Comparison of ENCODE assay signal across 20 cellular contexts in the genomic region with DNA sequence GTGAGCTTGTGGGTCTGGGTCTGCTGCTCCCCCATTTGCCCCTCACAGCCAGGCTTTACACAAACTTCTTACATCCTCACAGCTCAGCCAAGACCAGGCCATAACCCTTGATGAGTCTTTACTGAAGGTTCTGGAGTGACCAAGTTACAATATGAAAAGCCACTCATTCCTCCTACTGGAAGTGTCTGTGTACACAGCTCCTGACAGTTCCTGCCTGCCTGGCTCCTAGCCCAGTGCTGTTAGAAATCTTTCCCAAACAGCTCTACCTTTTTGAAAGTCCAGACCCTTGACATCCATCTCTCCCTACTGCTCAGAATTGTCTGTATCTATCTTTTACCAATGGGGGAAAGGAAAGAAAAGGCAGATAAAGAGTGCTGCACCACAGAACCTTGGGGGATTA.
"Had no signal": no experiment of that assay in that cellular context is flagged by ENCODE, and none has a peak within 500 bp of the region (broad histone marks: within the 10 kb centered on the region; RNA-seq: fewer than 3 reads in every experiment).

No MANE protein-coding gene starts in this region.

- ATAC-seq: effector memory CD8-positive, alpha-beta T cell; left ventricle myocardium superior; naive thymus-derived CD8-positive, alpha-beta T cell; right cardiac atrium; stimulated activated effector memory CD8-positive, alpha-beta T cell treated with anti-CD3 and anti-CD28 coated beads, Interleukin-12 subunit alpha, Interleukin-12 subunit beta, amount 100 ng/mL, for 72 hours had no signal

- H3K27ac ChIP-seq: esophagus squamous epithelium, lower lobe of right lung, prostate gland, sigmoid colon, stomach, thyroid gland, vagina had no signal

- H3K27me3 ChIP-seq: esophagus squamous epithelium, thyroid gland, vagina had no signal

- H3K9me3 ChIP-seq: esophagus squamous epithelium, lower lobe of right lung, prostate gland, sigmoid colon, stomach, thyroid gland, vagina had no signal

- H3K36me3 ChIP-seq: esophagus squamous epithelium, lower lobe of right lung, prostate gland, sigmoid colon, stomach, thyroid gland, vagina had no signal

- DNase-seq: effector memory CD8-positive, alpha-beta T cell; erythroblast; esophagus squamous epithelium; head of caudate nucleus; left ventricle myocardium superior; lower lobe of right lung; naive thymus-derived CD8-positive, alpha-beta T cell; nephron progenitor cell; nucleus accumbens; right cardiac atrium; sigmoid colon; stimulated activated CD4-positive, alpha-beta T cell treated with anti-CD3 and anti-CD28 coated beads, Interleukin-2, amount 100 ng/mL, for 24 hours; stimulated activated CD4-positive, alpha-beta T cell treated with anti-CD3 and anti-CD28 coated beads, Interleukin-4, amount 100 ng/mL, for 24 hours; stimulated activated naive CD4-positive, alpha-beta T cell treated with Interleukin-2 at 50 U/mL for 16 hours; stomach; trophoblast cell had no signal

- H3K4me1 ChIP-seq: esophagus squamous epithelium, lower lobe of right lung, prostate gland, stomach, thyroid gland, vagina had no signal

- H3K4me3 ChIP-seq: esophagus squamous epithelium, lower lobe of right lung, prostate gland, sigmoid colon, stomach, thyroid gland, vagina had no signal
